Comparison of ENCODE assay signal across 21 cellular contexts in the genomic region with DNA sequence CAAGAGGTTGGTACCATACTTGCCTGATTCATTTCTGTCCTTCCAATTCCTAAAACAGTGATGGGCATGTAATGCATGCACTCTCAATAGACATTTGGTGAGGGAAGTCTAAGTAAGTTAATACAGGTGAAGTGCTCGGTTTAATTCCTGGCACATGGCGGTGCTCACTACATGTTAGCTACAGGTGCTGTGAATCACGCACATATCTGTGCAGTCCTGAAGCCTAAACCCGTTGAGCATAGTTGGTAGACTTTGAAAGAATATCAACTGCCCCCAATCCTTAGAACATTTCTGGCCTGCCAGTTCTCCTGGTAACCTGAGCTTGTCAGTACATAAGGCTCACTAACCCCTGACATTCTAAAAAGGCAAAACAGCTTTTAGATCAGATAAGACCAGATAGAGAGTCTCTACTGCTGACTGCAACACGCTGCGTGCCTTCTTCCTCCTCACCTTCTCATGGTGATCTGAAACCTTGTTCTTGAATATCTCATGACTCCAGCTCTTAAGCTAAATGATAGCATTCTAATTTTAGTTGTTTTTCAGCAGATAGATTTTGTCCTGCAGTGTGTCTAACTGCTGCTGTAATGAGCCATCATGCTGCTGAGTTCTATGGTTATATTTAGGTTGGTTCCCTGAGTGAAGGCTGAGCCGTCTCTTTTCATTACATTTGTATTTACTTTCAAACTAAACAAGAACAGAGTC.
DNase-seq lines count a peak whose midpoint lies in the region; ATAC-seq and TF ChIP-seq lines count a peak whose summit lies in the region.
"Had no signal": no experiment of that assay in that cellular context is flagged by ENCODE, and none has a peak within 500 bp of the region (broad histone marks: within the 10 kb centered on the region; RNA-seq: fewer than 3 reads in every experiment).

No MANE protein-coding gene starts in this region.

- H3K4me1 Mint-ChIP-seq in neural progenitor cell = peaks cover 11% of the 10 kb centered on the region
- H3K4me1 Mint-ChIP-seq: CD8-positive, alpha-beta memory T cell had no signal

- H3K9me3 ChIP-seq in heart right ventricle = no peaks in the 10 kb centered on the region
- no peaks in the 10 kb centered on the region for H3K9me3 ChIP-seq in neural progenitor cell (ENCODE audit: low read depth)
- H3K9me3 ChIP-seq: BLaER1 treated with 17β-estradiol and CSF1 and Interleukin-3, amounts not matched to agents 10 nM and 100 nM had no signal

- peak overlapping the region; percentile 44 for H2AFZ ChIP-seq in neural progenitor cell (replicated peaks)

- H3K36me3 Mint-ChIP-seq in neural progenitor cell = no peaks in the 10 kb centered on the region
- H3K36me3 Mint-ChIP-seq: CD8-positive, alpha-beta memory T cell had no signal

- intact Hi-C loops in Right ventricle myocardium superior (cut with DNase I) (no loop called here), cardiac septum (cut with DNase I) (loop anchor here (5.0 kb wide), 1 partner anchor 171 kb away; no protein-coding TSS in a partner anchor), heart right ventricle (cut with DNase I) (no loop called here)

- H3K9me3 Mint-ChIP-seq in neural progenitor cell = peaks cover 4% of the 10 kb centered on the region

- no peak overlapping the region for H3K4me3 Mint-ChIP-seq in neural progenitor cell
- H3K4me3 Mint-ChIP-seq: CD8-positive, alpha-beta memory T cell; GM23338 had no signal

- no peaks in the 10 kb centered on the region for H4K20me1 ChIP-seq in neural progenitor cell (ENCODE audit: low read depth)
- H4K20me1 ChIP-seq: BLaER1 treated with 17β-estradiol and CSF1 and Interleukin-3, amounts not matched to agents 10 nM and 100 nM had no signal

- H3K27me3 ChIP-seq in heart right ventricle (no peaks in the 10 kb centered on the region), neural progenitor cell (no peaks in the 10 kb centered on the region)
- H3K27me3 ChIP-seq: BLaER1 treated with 17β-estradiol and CSF1 and Interleukin-3, amounts not matched to agents 10 nM and 100 nM had no signal

- H3K4me1 ChIP-seq in heart right ventricle = peaks cover 0 to 16% (median 0%) of the 10 kb centered on the region in 9 donors
- peaks cover 18% of the 10 kb centered on the region for H3K4me1 ChIP-seq in neural progenitor cell
- H3K4me1 ChIP-seq: BLaER1 treated with 17β-estradiol and CSF1 and Interleukin-3, amounts not matched to agents 10 nM and 100 nM had no signal

- no peaks in the 10 kb centered on the region for H3K79me2 ChIP-seq in neural progenitor cell (ENCODE audit: low read depth)

- H3K27ac ChIP-seq in heart right ventricle = peak overlapping the region in 8 of 10 donors; percentile 45 to 75 (median 58)
- no peak overlapping the region for H3K27ac ChIP-seq in neural progenitor cell
- H3K27ac ChIP-seq: BLaER1 treated with 17β-estradiol and CSF1 and Interleukin-3, amounts not matched to agents 10 nM and 100 nM; RWPE1 had no signal

- DNase-seq in Right ventricle myocardium superior (no peak), cardiac septum (ENCODE audit: low spot score) (no peak), heart right ventricle (peak in 1 of 2 donors; percentile 16), neural progenitor cell (ENCODE audit: low spot score) (no peak), pons (ENCODE audit: low spot score) (no peak), NCI-H524 treated with DMSO at 0.1 percent for 48 hours (lab: John Stamatoyannopoulos, UW) (no peak), NCI-H2029 (lab: John Stamatoyannopoulos, UW) (no peak), DMS114 treated with DMSO at 0.1 percent for 48 hours (lab: John Stamatoyannopoulos, UW; ENCODE audit: unreplicated experiment) (no peak)
- DNase-seq: CD8-positive, alpha-beta memory T cell; DMS79 treated with DMSO at 0.1 percent for 48 hours; NCI-H1105; NCI-H1694; NCI-H2107; NCI-H345; NCI-H748 treated with DMSO at 0.1 percent for 48 hours; PC-3 had no signal

- peak overlapping the region; percentile 3 for H3K27ac Mint-ChIP-seq in neural progenitor cell
- H3K27ac Mint-ChIP-seq: GM23338 had no signal

- no peaks in the 10 kb centered on the region for H3K27me3 Mint-ChIP-seq in neural progenitor cell (ENCODE audit: insufficient read depth, low read depth)

- no peak overlapping the region for H3K4me2 ChIP-seq in neural progenitor cell
- H3K4me2 ChIP-seq: BLaER1 treated with 17β-estradiol and CSF1 and Interleukin-3, amounts not matched to agents 10 nM and 100 nM; GM23338 had no signal

- TF ChIP-seq CTCF in heart right ventricle (IDR thresholded peaks at IDR 0.05) = no peak
- no peak for TF ChIP-seq CTCF in neural progenitor cell (IDR thresholded peaks at IDR 0.05)

- no peaks in the 10 kb centered on the region for H3K36me3 ChIP-seq in heart right ventricle
- no peaks in the 10 kb centered on the region for H3K36me3 ChIP-seq in neural progenitor cell
- H3K36me3 ChIP-seq: BLaER1 treated with 17β-estradiol and CSF1 and Interleukin-3, amounts not matched to agents 10 nM and 100 nM had no signal

- 56% methylated on average over 7 of the region's 7 CpGs for WGBS in heart right ventricle, 2 donors

- ATAC-seq in Right ventricle myocardium superior (ENCODE audit: poor library complexity) (peak; percentile 86), heart right ventricle (peak; percentile 44 to 91 (median 84))
- ATAC-seq: GM12878, HCT116, PC-3 had no signal

- no peak overlapping the region for H3K9ac ChIP-seq in neural progenitor cell
- H3K9ac ChIP-seq: BLaER1 treated with 17β-estradiol and CSF1 and Interleukin-3, amounts not matched to agents 10 nM and 100 nM had no signal

- peak overlapping the region in 1 of 10 donors; percentile 37 for H3K4me3 ChIP-seq in heart right ventricle
- H3K4me3 ChIP-seq in neural progenitor cell = no peak overlapping the region
- H3K4me3 ChIP-seq: BLaER1 treated with 17β-estradiol and CSF1 and Interleukin-3, amounts not matched to agents 10 nM and 100 nM; GM12878; GM23338 had no signal

- H3F3A ChIP-seq in neural progenitor cell (ENCODE audit: low read depth) = no peaks in the 10 kb centered on the region
